ENCODE assay signal across 14 cellular contexts in the genomic region with DNA sequence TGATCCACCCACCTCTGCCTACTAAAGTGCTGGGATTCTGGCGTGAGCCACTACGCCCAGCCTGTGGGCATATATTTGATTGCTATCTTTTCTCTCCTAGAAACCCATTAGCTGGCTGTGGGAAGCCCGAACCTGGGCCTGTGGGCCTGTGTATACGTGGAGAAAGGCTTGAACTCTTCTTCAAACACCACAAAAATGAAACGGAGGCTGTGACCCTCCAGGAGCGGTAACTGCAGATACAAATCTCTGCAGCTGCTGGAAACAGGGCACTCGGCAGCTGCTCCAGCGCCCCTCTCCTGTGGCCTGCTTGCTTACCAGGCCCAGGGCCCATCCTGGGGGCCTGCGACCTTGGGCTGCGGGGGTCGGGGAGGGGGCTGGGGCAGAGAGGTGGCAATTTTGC. TPM values are rescaled to one million over a fixed set of nuclear protein-coding genes. Genes with fewer than 3 reads are reported as not detected.
DNase-seq lines count a peak whose midpoint lies in the region; ATAC-seq and TF ChIP-seq lines count a peak whose summit lies in the region.
"Had no signal": no experiment of that assay in that cellular context is flagged by ENCODE, and none has a peak within 500 bp of the region (broad histone marks: within the 10 kb centered on the region; RNA-seq: fewer than 3 reads in every experiment).

No MANE protein-coding gene starts in this region.

- in situ Hi-C loops in brain microvascular endothelial cell (cut with HindIII; ENCODE audit: low pct_ligation_motif_present, low sequenced_read_pairs) = no loop called here

- no peaks in the 10 kb centered on the region for H3K36me3 ChIP-seq in RWPE2 (ENCODE audit: low read depth)
- H3K36me3 ChIP-seq in rectal smooth muscle tissue (ENCODE audit: control insufficient read depth, insufficient read depth, low read length) = no peaks in the 10 kb centered on the region
- no peaks in the 10 kb centered on the region for H3K36me3 ChIP-seq in brain microvascular endothelial cell (replicated peaks)

- peaks cover 36% of the 10 kb centered on the region for H3K4me1 ChIP-seq in RWPE2 (ENCODE audit: insufficient read depth, poor library complexity, severe bottlenecking)
- peaks cover 45% of the 10 kb centered on the region for H3K4me1 ChIP-seq in rectal smooth muscle tissue (ENCODE audit: control insufficient read depth, insufficient read depth, low read length)
- H3K4me1 ChIP-seq: Caco-2 had no signal

- H3K27me3 ChIP-seq in AG04450 (ENCODE audit: control insufficient read depth, insufficient read depth, low read length) (no peaks in the 10 kb centered on the region), RWPE2 (ENCODE audit: insufficient read depth, poor library complexity, severe bottlenecking) (no peaks in the 10 kb centered on the region), rectal smooth muscle tissue (ENCODE audit: control insufficient read depth, insufficient read depth, low read length) (no peaks in the 10 kb centered on the region), brain microvascular endothelial cell (replicated peaks) (no peaks in the 10 kb centered on the region)

- DNase-seq in AG04450 (ENCODE audit: low read depth, low spot score) (no peak), RWPE2 (ENCODE audit: low spot score) (no peak), islet precursor cell (peak; percentile 85), brain microvascular endothelial cell (no peak), activated gamma-delta T cell treated with Interleukin-2 at 50 U/mL for 16 hours (no peak), SW480 (ENCODE audit: low spot score) (no peak)
- DNase-seq in activated T-cell treated with anti-CD3 and anti-CD28 coated beads, Interleukin-2, amount 50 U/mL, for 4 hours = no peak
- DNase-seq: Caco-2, dermis blood vessel endothelial cell, MM.1S, NCI-H2081, NCI-H748 treated with DMSO at 0.1 percent for 48 hours, T-helper 17 cell had no signal

- H3K4me1 Mint-ChIP-seq in activated T-cell treated with anti-CD3 and anti-CD28 coated beads, Interleukin-2, amount 50 U/mL, for 4 hours (ENCODE audit: low read depth) = no peaks in the 10 kb centered on the region

- POLR2A ChIA-PET in AG04450 (lab: Yijun Ruan, JAX) = interaction anchor here (0.6 to 0.9 kb wide), 2 partner anchors 11 to 244 kb away, joined by 3 to 6 read pairs; no protein-coding TSS in a partner anchor

- no peak for TF ChIP-seq CTCF in AG04450 (IDR thresholded peaks at IDR 0.05; ENCODE audit: low read depth, low read length)
- no peak for TF ChIP-seq CTCF in RWPE2 (IDR thresholded peaks at IDR 0.05; ENCODE audit: poor library complexity, severe bottlenecking)
- no peak for TF ChIP-seq CTCF in brain microvascular endothelial cell (IDR thresholded peaks at IDR 0.05; ENCODE audit: low read depth, low read length, missing control alignments)

- H3K27me3 Mint-ChIP-seq in activated T-cell treated with anti-CD3 and anti-CD28 coated beads, Interleukin-2, amount 50 U/mL, for 4 hours (ENCODE audit: low read depth) = no peaks in the 10 kb centered on the region
- H3K27me3 Mint-ChIP-seq: T-helper 17 cell had no signal

- no peak overlapping the region for H3K4me3 ChIP-seq in AG04450 (ENCODE audit: low read depth, low read length)
- H3K4me3 ChIP-seq in RWPE2 (ENCODE audit: severe bottlenecking) = no peak overlapping the region
- no peak overlapping the region for H3K4me3 ChIP-seq in rectal smooth muscle tissue (ENCODE audit: low read length)
- no peak overlapping the region for H3K4me3 ChIP-seq in brain microvascular endothelial cell (ENCODE audit: low read depth, low read length)

- no peak for ATAC-seq in RWPE2 (ENCODE audit: low read depth)
- ATAC-seq in activated T-cell treated with anti-CD3 and anti-CD28 coated beads, Interleukin-2, amount 50 U/mL, for 4 hours = no peak
- ATAC-seq: T-helper 17 cell had no signal

- H3K4me3 Mint-ChIP-seq in activated T-cell treated with anti-CD3 and anti-CD28 coated beads, Interleukin-2, amount 50 U/mL, for 4 hours = no peak overlapping the region
- H3K4me3 Mint-ChIP-seq: T-helper 17 cell had no signal

- no peaks in the 10 kb centered on the region; the same call in 1 of the 2 replicates for H3K9me3 ChIP-seq in AG04450 (ENCODE audit: control insufficient read depth, insufficient read depth, low read length)
- no peaks in the 10 kb centered on the region for H3K9me3 ChIP-seq in RWPE2 (ENCODE audit: severe bottlenecking)
- H3K9me3 ChIP-seq: Caco-2 had no signal

- H3K9ac ChIP-seq in rectal smooth muscle tissue (ENCODE audit: low read length) = no peak overlapping the region

- H3K27ac ChIP-seq in AG04450 (ENCODE audit: low read depth, low read length) = peak overlapping the region; percentile 98
- H3K27ac ChIP-seq in RWPE2 (ENCODE audit: poor library complexity, severe bottlenecking) = peak overlapping the region; percentile 94
- peak overlapping the region; percentile 99 for H3K27ac ChIP-seq in rectal smooth muscle tissue (ENCODE audit: low read depth, low read length)
- H3K27ac ChIP-seq in brain microvascular endothelial cell = no peak overlapping the region

- no peaks in the 10 kb centered on the region for H3K9me3 Mint-ChIP-seq in activated T-cell treated with anti-CD3 and anti-CD28 coated beads, Interleukin-2, amount 50 U/mL, for 4 hours

- peaks cover 5% of the 10 kb centered on the region for H3K36me3 Mint-ChIP-seq in activated T-cell treated with anti-CD3 and anti-CD28 coated beads, Interleukin-2, amount 50 U/mL, for 4 hours (ENCODE audit: insufficient read depth)

- CTCF ChIA-PET in AG04450 (lab: Charles Lee) = interaction anchor here (1.9 kb wide), 1 partner anchor 25 kb away, joined by 10 read pairs; no protein-coding TSS in a partner anchor

RNA-seq across cellular contexts. Expression of gene MTSS2, which starts 27.9 kb away (rescaled TPM):
- polyA plus RNA-seq in AG04450 (2011; rRNA removed) = 57.9 and 80.1 TPM in 2 replicates
- 55.0 and 67.0 TPM in 2 replicates for polyA minus RNA-seq in AG04450 (2011; rRNA and poly(A)+ RNA removed)
- 1 to 10 TPM; 1.9 to 7.3 (median 4.3) TPM for total RNA-seq in activated T-cell treated with anti-CD3 and anti-CD28 coated beads, Interleukin-2, amount 50 U/mL, for 4 hours
